ENCODE assay signal across 25 cellular contexts in genomic region chr1:231392380-231393131, GRCh38. TPM values are rescaled to one million over a fixed set of nuclear protein-coding genes. Genes with fewer than 3 reads are reported as not detected.
DNase-seq lines count a peak whose midpoint lies in the region; ATAC-seq, FAIRE-seq and TF ChIP-seq lines count a peak whose summit lies in the region.
"Had no signal": no experiment of that assay in that cellular context is flagged by ENCODE, and none has a peak within 500 bp of the region (broad histone marks: within the 10 kb centered on the region; RNA-seq: fewer than 3 reads in every experiment).

No MANE protein-coding gene starts in this region.

- no peaks in the 10 kb centered on the region for H4K20me1 ChIP-seq in astrocyte (ENCODE audit: insufficient read depth, low read length)

- TF ChIP-seq POLR2A in right lobe of liver (IDR thresholded peaks at IDR 0.05): no peak

- H3K4me3 Mint-ChIP-seq in astrocyte (ENCODE audit: unreplicated experiment): no peak overlapping the region
- H3K4me3 Mint-ChIP-seq in type B pancreatic cell: no peak overlapping the region
- H3K4me3 Mint-ChIP-seq: activated CD4-positive, alpha-beta T cell treated with anti-CD3 and anti-CD28 coated beads for 36 hours; IgD-negative memory B cell; nephron progenitor cell had no signal

- ATAC-seq in Right ventricle myocardium superior (ENCODE audit: poor library complexity): no peak
- peak; percentile 32 to 75 (median 60) for ATAC-seq in right lobe of liver
- ATAC-seq: activated CD4-positive, alpha-beta T cell treated with anti-CD3 and anti-CD28 coated beads for 36 hours; GM12878; lower lobe of right lung; right cardiac atrium had no signal

- H3K4me2 ChIP-seq in astrocyte (ENCODE audit: low read length): no peak overlapping the region

- H3K4me1 ChIP-seq in cardiac muscle cell (ENCODE audit: low read depth): peaks cover 33% of the 10 kb centered on the region
- peaks cover 50% of the 10 kb centered on the region for H3K4me1 ChIP-seq in astrocyte (ENCODE audit: insufficient read depth, low read length)
- peaks cover 0 to 38% (median 20%) of the 10 kb centered on the region in 4 donors for H3K4me1 ChIP-seq in right lobe of liver
- H3K4me1 ChIP-seq: parathyroid adenoma had no signal

- H3K36me3 ChIP-seq in cardiac muscle cell (no peaks in the 10 kb centered on the region), astrocyte (ENCODE audit: insufficient read depth, low read length) (no peaks in the 10 kb centered on the region), right lobe of liver (no peaks in the 10 kb centered on the region)
- H3K36me3 ChIP-seq: lower lobe of right lung, upper lobe of left lung had no signal

- no peaks in the 10 kb centered on the region for H3K27me3 Mint-ChIP-seq in astrocyte (ENCODE audit: low read depth, unreplicated experiment)
- no peaks in the 10 kb centered on the region for H3K27me3 Mint-ChIP-seq in type B pancreatic cell
- H3K27me3 Mint-ChIP-seq: activated CD4-positive, alpha-beta T cell treated with anti-CD3 and anti-CD28 coated beads for 36 hours; IgD-negative memory B cell had no signal

- H3K9ac ChIP-seq in astrocyte (ENCODE audit: low read length): no peak overlapping the region
- H3K9ac ChIP-seq: parathyroid adenoma had no signal

- H3K4me3 ChIP-seq in cardiac muscle cell (no peak overlapping the region), astrocyte (ENCODE audit: insufficient read depth, low read depth, low read length) (no peak overlapping the region), right lobe of liver (no peak overlapping the region)
- H3K4me3 ChIP-seq: GM12878, lower lobe of right lung, upper lobe of left lung had no signal

- no peak overlapping the region for H2AFZ ChIP-seq in astrocyte (ENCODE audit: low read depth, low read length)
- H2AFZ ChIP-seq: parathyroid adenoma had no signal

- no peak for DNase-seq in cardiac muscle cell (ENCODE audit: low read depth in 1 of 2, low spot score in 1 of 2)
- DNase-seq in Right ventricle myocardium superior: no peak
- DNase-seq in astrocyte (ENCODE audit: low read depth): no peak
- DNase-seq in right lobe of liver: no peak
- DNase-seq in type B pancreatic cell (ENCODE audit: extremely low spot score, unreplicated experiment): no peak
- DNase-seq in stimulated activated naive CD4-positive, alpha-beta T cell (lab: John Stamatoyannopoulos, UW): no peak
- no peak for DNase-seq in COR-L47 (lab: John Stamatoyannopoulos, UW)
- no peak for DNase-seq in GM10266 (ENCODE audit: extremely low spot score)
- DNase-seq: activated CD4-positive, alpha-beta T cell treated with anti-CD3 and anti-CD28 coated beads for 36 hours; activated CD8-positive, alpha-beta memory T cell treated with anti-CD3 and anti-CD28 coated beads for 24 hours; activated gamma-delta T cell treated with Interleukin-2 at 50 U/mL for 16 hours; kidney; lower lobe of right lung; NCI-H1092; NCI-H1694 treated with DMSO at 0.1 percent for 48 hours; NCI-H2171 treated with DMSO at 0.1 percent for 48 hours; NCI-H524 treated with DMSO at 0.1 percent for 48 hours; nephron progenitor cell; right cardiac atrium; SIG-M5; stimulated activated CD4-positive, alpha-beta T cell treated with anti-CD3 and anti-CD28 coated beads, Interleukin-2, amount 100 ng/mL, for 48 hours; upper lobe of left lung had no signal

- TF ChIP-seq CTCF in cardiac muscle cell (IDR thresholded peaks at IDR 0.05; ENCODE audit: low read depth, low read length): no peak
- no peak for TF ChIP-seq CTCF in astrocyte (IDR thresholded peaks at IDR 0.05; ENCODE audit: insufficient read depth, low read depth, low read length)
- TF ChIP-seq CTCF in right lobe of liver (IDR thresholded peaks at IDR 0.05): peak in 2 of 4 donors; percentile 19 to 26
- TF ChIP-seq CTCF in type B pancreatic cell (conservative IDR thresholded peaks at IDR 0.05): no peak
- no peak for TF ChIP-seq CTCF in GM10266 (IDR thresholded peaks at IDR 0.05; ENCODE audit: control insufficient read depth, insufficient read depth, low read depth, missing control alignments)

- intact Hi-C loops in Right ventricle myocardium superior (cut with DNase I) (no loop called here), right lobe of liver (cut with DNase I) (no loop called here)

- H3K9me3 Mint-ChIP-seq in astrocyte (ENCODE audit: unreplicated experiment): no peaks in the 10 kb centered on the region
- no peaks in the 10 kb centered on the region for H3K9me3 Mint-ChIP-seq in type B pancreatic cell
- H3K9me3 Mint-ChIP-seq: IgD-negative memory B cell had no signal

- FAIRE-seq in astrocyte (lab: Jason Lieb, UNC): peak; percentile 68
- FAIRE-seq: GM12878, kidney had no signal

- H3K27me3 ChIP-seq in cardiac muscle cell (no peaks in the 10 kb centered on the region), astrocyte (ENCODE audit: insufficient read depth, low read length) (no peaks in the 10 kb centered on the region), right lobe of liver (no peaks in the 10 kb centered on the region)
- H3K27me3 ChIP-seq: upper lobe of left lung had no signal

- H3K9me3 ChIP-seq in cardiac muscle cell (ENCODE audit: low read depth) (no peaks in the 10 kb centered on the region), astrocyte (ENCODE audit: insufficient read depth, low read depth, low read length) (no peaks in the 10 kb centered on the region), right lobe of liver (no peaks in the 10 kb centered on the region)
- H3K9me3 ChIP-seq: lower lobe of right lung, upper lobe of left lung had no signal

- WGBS in right lobe of liver (ENCODE audit: insufficient coverage, low coverage, low lambda C conversion rate, missing lambda C conversion rate): 23% methylated on average over 1 of the region's 1 CpG

- H3K36me3 Mint-ChIP-seq in astrocyte (ENCODE audit: low read depth, unreplicated experiment) (peaks cover 2% of the 10 kb centered on the region), type B pancreatic cell (peaks cover 19% of the 10 kb centered on the region)

- peaks cover 64% of the 10 kb centered on the region for H3K4me1 Mint-ChIP-seq in astrocyte (ENCODE audit: low read depth, unreplicated experiment)
- peaks cover 34% of the 10 kb centered on the region for H3K4me1 Mint-ChIP-seq in type B pancreatic cell (ENCODE audit: unreplicated experiment)

- H3K27ac ChIP-seq in cardiac muscle cell (peak overlapping the region; percentile 53), astrocyte (ENCODE audit: low read depth, low read length) (no peak overlapping the region), right lobe of liver (peak overlapping the region in 2 of 3 donors; percentile 56 to 94)
- H3K27ac ChIP-seq: lower lobe of right lung, parathyroid adenoma, upper lobe of left lung had no signal

- H3K79me2 ChIP-seq in astrocyte (ENCODE audit: insufficient read depth, low read length): peaks cover 67% of the 10 kb centered on the region

- H3K27ac Mint-ChIP-seq in astrocyte (ENCODE audit: unreplicated experiment): peak overlapping the region; percentile 77
- H3K27ac Mint-ChIP-seq in type B pancreatic cell: peak overlapping the region; percentile 51
- H3K27ac Mint-ChIP-seq: activated CD4-positive, alpha-beta T cell treated with anti-CD3 and anti-CD28 coated beads for 36 hours; nephron progenitor cell had no signal

RNA-seq across cellular contexts. Expression of gene EGLN1, which starts 29.5 kb away (rescaled TPM):
- total RNA-seq in cardiac muscle cell (67.6 and 81.8 TPM in 2 replicates), Right ventricle myocardium superior (75.2 TPM), astrocyte (34.5 and 35.5 TPM in 2 replicates), right lobe of liver (10 to 100 TPM; 19.3 to 66.5 (median 38.9) TPM), type B pancreatic cell (ENCODE audit: low replicate concordance) (24.2 and 27.2 TPM in 2 replicates)
- polyA plus RNA-seq in cardiac muscle cell: 54.0 and 54.2 TPM in 2 replicates

RNA-seq across cellular contexts. Expression of gene SPRTN, which starts 54.5 kb away (rescaled TPM):
- total RNA-seq in cardiac muscle cell: 15.2 and 30.8 TPM in 2 replicates
- polyA plus RNA-seq in cardiac muscle cell: 10.7 and 13.4 TPM in 2 replicates
- total RNA-seq in Right ventricle myocardium superior: 6.9 TPM
- 13.6 and 15.9 TPM in 2 replicates for total RNA-seq in astrocyte
- 1 to 10 TPM; 3.3 to 6.4 (median 4.8) TPM for total RNA-seq in right lobe of liver
- 12.3 and 14.5 TPM in 2 replicates for total RNA-seq in type B pancreatic cell (ENCODE audit: low replicate concordance)

RNA-seq across cellular contexts. Expression of gene EXOC8, which starts 54.9 kb away (rescaled TPM):
- total RNA-seq in cardiac muscle cell (10.3 and 12.6 TPM in 2 replicates), Right ventricle myocardium superior (10.7 TPM), astrocyte (14.7 and 15.2 TPM in 2 replicates), right lobe of liver (1 to 10 TPM; 5.7 to 7.8 (median 6.8) TPM), type B pancreatic cell (ENCODE audit: low replicate concordance) (13.1 and 19.2 TPM in 2 replicates)
- 3.2 and 4.9 TPM in 2 replicates for polyA plus RNA-seq in cardiac muscle cell
